In genomic region chr11:127003260-127003981, GRCh38 we compare ENCODE assay signal across 8 cellular contexts. TPM values are rescaled to one million over a fixed set of nuclear protein-coding genes. Genes with fewer than 3 reads are reported as not detected.
DNase-seq lines count a peak whose midpoint lies in the region; ATAC-seq and TF ChIP-seq lines count a peak whose summit lies in the region.

No MANE protein-coding gene starts in this region.

- no peak for ATAC-seq in HG03460 (IDR thresholded peaks at IDR 0.05; ENCODE audit: unreplicated experiment)

- H3K4me3 ChIP-seq in astrocyte of the spinal cord (ENCODE audit: low read depth, low read length) (peak overlapping the region; percentile 34), prostate gland (no peak overlapping the region)

- H3K4me1 ChIP-seq in prostate gland (replicated peaks), result no peaks in the 10 kb centered on the region

- WGBS in prostate gland, result 2% methylated on average over 27 of the region's 62 CpGs

- peak; percentile 35 for TF ChIP-seq CTCF in astrocyte of the spinal cord (IDR thresholded peaks at IDR 0.05; ENCODE audit: low read depth, low read length)
- TF ChIP-seq CTCF in prostate gland (IDR thresholded peaks at IDR 0.05), result no peak

- DNase-seq in ELF-1 (ENCODE audit: low read depth, low spot score) (peak; percentile 87), NCI-H1417 (lab: John Stamatoyannopoulos, UW) (peak; percentile 67 to 95 (median 95)), astrocyte of the spinal cord (ENCODE audit: low read depth, low spot score) (peak; percentile 62), kidney tubule cell (ENCODE audit: low spot score) (peak; percentile 79), SW 1271 (lab: John Stamatoyannopoulos, UW) (no peak), HT-29 (ENCODE audit: low spot score) (no peak), prostate gland (ENCODE audit: low spot score) (no peak)

- no peak overlapping the region for H3K27ac ChIP-seq in prostate gland

- in situ Hi-C loops in astrocyte of the spinal cord (cut with HindIII; ENCODE audit: low sequenced_read_pairs), result no loop called here

- no peak for TF ChIP-seq POLR2A in prostate gland (IDR thresholded peaks at IDR 0.05)

- H3K27me3 ChIP-seq in prostate gland (replicated peaks; ENCODE audit: insufficient read depth), result peaks cover 19% of the 10 kb centered on the region

- intact Hi-C loops in prostate gland (cut with DNase I), result no loop called here

- H3K36me3 ChIP-seq in prostate gland, result no peaks in the 10 kb centered on the region

- no peaks in the 10 kb centered on the region for H3K9me3 ChIP-seq in prostate gland

RNA-seq across cellular contexts. Expression of gene KIRREL3, which starts 2.9 kb away (rescaled TPM):
- total RNA-seq in HT-29 (2014; rRNA removed; shearing (Covaris generic)), result 0.28 and 0.29 TPM in 2 replicates
- total RNA-seq in prostate gland, result under 1 TPM in 1 of 2 donors, not detected in 1; 0.28 TPM

Comparison
In these comparisons a context has a peak if more than half of its experiments do, and no peak if none do; other contexts are left out.
1. DNase-seq: peak in ELF-1 (single experiment), NCI-H1417 (3 of 3), astrocyte of the spinal cord (single experiment) and kidney tubule cell (single experiment); none in SW 1271 (0 of 2), HT-29 (single experiment) and prostate gland (single experiment).